Comparison of ENCODE assay signal across 16 cellular contexts in the genomic region with DNA sequence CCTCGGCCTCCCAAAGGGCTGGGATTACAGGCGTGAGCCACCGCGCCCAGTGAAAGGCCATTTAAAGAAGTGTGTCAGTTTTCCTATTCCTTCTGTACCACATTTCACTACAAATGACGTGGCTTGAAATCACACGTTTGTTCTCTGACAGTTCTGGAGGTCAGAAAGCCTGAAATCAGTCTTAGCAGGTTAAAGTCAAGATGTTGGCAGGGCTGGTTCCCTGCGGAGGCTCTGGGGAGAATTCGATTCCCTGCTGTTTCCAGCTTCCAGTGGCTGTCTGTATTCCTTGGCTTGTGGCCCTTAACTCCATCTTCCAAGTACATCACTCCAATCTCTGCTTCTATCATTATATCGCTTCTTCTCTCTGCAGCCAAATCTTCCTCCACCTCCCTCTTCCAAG.
DNase-seq lines count a peak whose midpoint lies in the region; ATAC-seq and TF ChIP-seq lines count a peak whose summit lies in the region.
"Had no signal": no experiment of that assay in that cellular context is flagged by ENCODE, and none has a peak within 500 bp of the region (broad histone marks: within the 10 kb centered on the region; RNA-seq: fewer than 3 reads in every experiment).

No MANE protein-coding gene starts in this region.

- TF ChIP-seq CTCF in 22Rv1 (IDR thresholded peaks at IDR 0.05) (no peak), adrenal gland (IDR thresholded peaks at IDR 0.05) (no peak), gastrocnemius medialis (IDR thresholded peaks at IDR 0.05 in 4 of 5, conservative IDR thresholded peaks at IDR 0.05 in 1 of 5) (no peak), endothelial cell (IDR thresholded peaks at IDR 0.05; ENCODE audit: unreplicated experiment) (no peak)

- H3K27ac ChIP-seq in 22Rv1: peak overlapping the region; percentile 41; the same call in 1 of the 2 replicates
- peak overlapping the region in 3 of 5 donors; percentile 80 to 89 (median 83) for H3K27ac ChIP-seq in adrenal gland
- peak overlapping the region in 3 of 4 donors; percentile 14 to 44 (median 33) for H3K27ac ChIP-seq in gastrocnemius medialis
- H3K27ac ChIP-seq: C4-2B had no signal

- H3K27ac Mint-ChIP-seq in endothelial cell (ENCODE audit: unreplicated experiment): no peak overlapping the region
- H3K27ac Mint-ChIP-seq: CD4-positive, alpha-beta memory T cell; H9 had no signal

- no peak overlapping the region for H3K4me3 Mint-ChIP-seq in endothelial cell (ENCODE audit: unreplicated experiment)
- H3K4me3 Mint-ChIP-seq: CD4-positive, alpha-beta memory T cell; H9 had no signal

- no peak for DNase-seq in adrenal gland
- peak; percentile 55 for DNase-seq in left ventricle myocardium superior
- no peak for DNase-seq in gastrocnemius medialis
- no peak for DNase-seq in occipital lobe (lab: John Stamatoyannopoulos, UW)
- no peak for DNase-seq in endothelial cell (ENCODE audit: low spot score)
- no peak for DNase-seq in hypothalamus (lab: John Stamatoyannopoulos, UW)
- DNase-seq: BE2C; CD4-positive, alpha-beta memory T cell; DMS79 treated with DMSO at 0.1 percent for 48 hours; EL; GOT3; H9 had no signal

- H3K27me3 Mint-ChIP-seq in endothelial cell (ENCODE audit: unreplicated experiment): no peaks in the 10 kb centered on the region
- H3K27me3 Mint-ChIP-seq: CD4-positive, alpha-beta memory T cell had no signal

- TF ChIP-seq POLR2A in adrenal gland (IDR thresholded peaks at IDR 0.05) (no peak), gastrocnemius medialis (IDR thresholded peaks at IDR 0.05) (no peak)

- intact Hi-C loops in adrenal gland (cut with DNase I) (no loop called here), left ventricle myocardium superior (cut with micrococcal nuclease) (loop anchor here (5.0 kb wide), 1 partner anchor 490 kb away; no protein-coding TSS in a partner anchor), gastrocnemius medialis (cut with DNase I; ENCODE audit: low total_unique reads) (no loop called here)

- peak; percentile 58 for ATAC-seq in left ventricle myocardium superior
- ATAC-seq in gastrocnemius medialis: no peak
- ATAC-seq in GM18873 (IDR thresholded peaks at IDR 0.05; ENCODE audit: low FRiP score, unreplicated experiment): no peak
- ATAC-seq: A549 had no signal

- H3K36me3 ChIP-seq in adrenal gland (replicated peaks in 1 of 2) (no peaks in the 10 kb centered on the region), gastrocnemius medialis (no peaks in the 10 kb centered on the region)
- H3K36me3 ChIP-seq: BE2C had no signal

- no peaks in the 10 kb centered on the region for H3K9me3 Mint-ChIP-seq in endothelial cell (ENCODE audit: unreplicated experiment)
- H3K9me3 Mint-ChIP-seq: H9 had no signal

- in situ Hi-C loops in gastrocnemius medialis (cut with MboI; ENCODE audit: low sequenced_read_pairs in 4 of 4): no loop called here

- no peaks in the 10 kb centered on the region for H3K27me3 ChIP-seq in adrenal gland
- H3K27me3 ChIP-seq in gastrocnemius medialis: no peaks in the 10 kb centered on the region
- H3K27me3 ChIP-seq: BE2C had no signal

- H3K9me3 ChIP-seq in adrenal gland (replicated peaks in 1 of 3) (no peaks in the 10 kb centered on the region), gastrocnemius medialis (no peaks in the 10 kb centered on the region)
- H3K9me3 ChIP-seq: A549, BE2C had no signal

- H3K36me3 Mint-ChIP-seq in endothelial cell (ENCODE audit: low read depth, unreplicated experiment): no peaks in the 10 kb centered on the region
- H3K36me3 Mint-ChIP-seq: CD4-positive, alpha-beta memory T cell had no signal

- 78 to 87% (median 80%) methylated on average over 7 to 9 of the region's 9 CpGs for WGBS in adrenal gland, 4 donors

- H3K4me1 ChIP-seq in adrenal gland (replicated peaks in 1 of 2) (peaks cover 11 to 36% of the 10 kb centered on the region in 2 donors), gastrocnemius medialis (peaks cover 17 to 49% of the 10 kb centered on the region in 2 donors)
- H3K4me1 ChIP-seq: BE2C had no signal

- no peak overlapping the region for H3K4me3 ChIP-seq in adrenal gland
- H3K4me3 ChIP-seq in gastrocnemius medialis: no peak overlapping the region
- H3K4me3 ChIP-seq: A549 had no signal

- H3K4me1 Mint-ChIP-seq in endothelial cell (ENCODE audit: unreplicated experiment): no peaks in the 10 kb centered on the region
- H3K4me1 Mint-ChIP-seq: CD4-positive, alpha-beta memory T cell had no signal

Comparison
In these comparisons a context has a peak if more than half of its experiments do, and no peak if none do; other contexts are left out.
1. H3K27ac ChIP-seq: peak in every context shown above with its lines; median percentile 83 in adrenal gland; 41 in 22Rv1; 33 in gastrocnemius medialis.